In genomic region chr5:57844410-57844809, GRCh38 we compare ENCODE assay signal across 19 cellular contexts.
"Had no signal": no experiment of that assay in that cellular context is flagged by ENCODE, and none has a peak within 500 bp of the region (broad histone marks: within the 10 kb centered on the region; RNA-seq: fewer than 3 reads in every experiment).

No MANE protein-coding gene starts in this region.

- H3K9me3 ChIP-seq: lower lobe of right lung, upper lobe of left lung had no signal

- ATAC-seq: esophagus mucosa; naive thymus-derived CD8-positive, alpha-beta T cell; T-cell had no signal

- H3K9ac ChIP-seq: neural progenitor cell had no signal

- DNase-seq: activated CD4-positive, alpha-beta T cell treated with anti-CD3 and anti-CD28 coated beads, Interleukin-2, amount 50 U/mL, for 1 hour; activated CD4-positive, CD25-positive, alpha-beta regulatory T cell treated with anti-CD3 and anti-CD28 coated beads, Interleukin-2, amount 50 U/mL, for 72 hours; activated effector memory CD4-positive, alpha-beta T cell treated with anti-CD3 and anti-CD28 coated beads, Interleukin-2, amount 50 U/mL, for 16 hours; activated naive CD4-positive, alpha-beta T cell treated with anti-CD3 and anti-CD28 coated beads, Interleukin-2, amount 10 ng/mL, durations not matched to agents 7 days and 5 days; effector CD8-positive, alpha-beta T cell; glutamatergic neuron; hypothalamus; lower lobe of right lung; naive thymus-derived CD8-positive, alpha-beta T cell; posterior cingulate gyrus; retina; stimulated activated CD4-positive, alpha-beta T cell treated with anti-CD3 and anti-CD28 coated beads, Interleukin-4, amount 100 ng/mL, for 24 hours; stimulated activated naive CD4-positive, alpha-beta T cell treated with Interleukin-2 at 50 U/mL for 16 hours; T-cell; WERI-Rb-1 had no signal

- H3K4me2 ChIP-seq: neural progenitor cell had no signal

- H3K36me3 ChIP-seq: cardiac muscle cell, lower lobe of right lung, neural progenitor cell, upper lobe of left lung, WERI-Rb-1 had no signal

- H3K27ac ChIP-seq: cardiac muscle cell, lower lobe of right lung, neural progenitor cell, upper lobe of left lung, WERI-Rb-1 had no signal

- H3K27me3 ChIP-seq: cardiac muscle cell, neural progenitor cell, upper lobe of left lung had no signal

- H3K4me3 ChIP-seq: cardiac muscle cell, lower lobe of right lung, neural progenitor cell, upper lobe of left lung had no signal
